ENCODE assay signal across 10 cellular contexts in the genomic region with DNA sequence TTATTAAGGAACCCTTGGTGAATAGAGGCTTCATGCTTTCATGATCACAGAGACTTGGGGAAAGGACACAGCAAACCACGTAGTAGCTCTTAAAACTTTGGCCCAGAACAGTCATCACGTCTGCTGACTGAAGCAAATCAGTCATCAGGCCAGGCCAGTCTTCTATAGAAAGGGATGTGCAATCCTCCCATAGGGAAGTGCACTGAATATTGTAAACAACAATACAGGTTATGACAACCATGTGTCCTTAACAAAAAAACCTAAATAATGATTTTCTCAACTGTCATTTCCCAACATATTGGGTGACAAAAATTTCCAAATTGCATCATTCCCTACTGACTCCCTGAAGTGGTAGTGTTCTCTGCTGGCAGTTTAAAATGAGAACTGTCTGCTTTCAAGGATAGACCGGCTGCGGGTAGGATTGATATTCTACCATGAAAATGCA.
DNase-seq lines count a peak whose midpoint lies in the region; ATAC-seq and TF ChIP-seq lines count a peak whose summit lies in the region.
"Had no signal": no experiment of that assay in that cellular context is flagged by ENCODE, and none has a peak within 500 bp of the region (broad histone marks: within the 10 kb centered on the region; RNA-seq: fewer than 3 reads in every experiment).

No MANE protein-coding gene starts in this region.

- H2BK120ac ChIP-seq in trophoblast cell (ENCODE audit: insufficient read depth, low read length, poor library complexity), result no peak overlapping the region

- no peak overlapping the region for H2AFZ ChIP-seq in trophoblast cell (ENCODE audit: insufficient read depth, low read length, poor library complexity)

- H3K4me3 ChIP-seq in trophoblast cell (ENCODE audit: low read depth, low read length), result no peak overlapping the region

- no peak overlapping the region for H3K4me2 ChIP-seq in trophoblast cell (ENCODE audit: low read length)

- H3K27ac ChIP-seq in trophoblast cell (ENCODE audit: low read depth, low read length), result no peak overlapping the region

- H3K4me1 Mint-ChIP-seq in chondrocyte (ENCODE audit: low read depth), result peaks cover 69% of the 10 kb centered on the region

- peak overlapping the region; percentile 98 for H3K27ac Mint-ChIP-seq in chondrocyte (ENCODE audit: unreplicated experiment)

- no peak overlapping the region for H3K23ac ChIP-seq in trophoblast cell (ENCODE audit: low read length)

- no peak for DNase-seq in chondrocyte (ENCODE audit: low spot score)
- DNase-seq in trophoblast cell, result peak; percentile 67 to 79
- DNase-seq in NCI-H82 treated with DMSO at 0.1 percent for 48 hours (lab: John Stamatoyannopoulos, UW; ENCODE audit: unreplicated experiment), result no peak
- no peak for DNase-seq in activated naive CD4-positive, alpha-beta T cell (lab: John Stamatoyannopoulos, UW)
- DNase-seq in NCI-H524 treated with DMSO at 0.1 percent for 48 hours (lab: John Stamatoyannopoulos, UW), result no peak
- DNase-seq: NCI-H446; stimulated activated CD4-positive, alpha-beta T cell treated with anti-CD3 and anti-CD28 coated beads, Interleukin-12 subunit alpha, Interleukin-12 subunit beta, amount 100 ng/mL, for 4 hours had no signal

- H3K18ac ChIP-seq in trophoblast cell (ENCODE audit: low read length), result no peak overlapping the region

- H3K4me3 Mint-ChIP-seq in chondrocyte (ENCODE audit: unreplicated experiment), result no peak overlapping the region

- TF ChIP-seq CTCF in chondrocyte (IDR thresholded peaks at IDR 0.05), result no peak

- no peak overlapping the region for H2BK5ac ChIP-seq in trophoblast cell (ENCODE audit: low read depth, low read length, poor library complexity)

- no peak overlapping the region for H4K8ac ChIP-seq in trophoblast cell (ENCODE audit: low read depth, low read length)

- no CpG with 5 or more reads among the region's 4 CpGs for WGBS in trophoblast cell (ENCODE audit: extremely low coverage, insufficient coverage, insufficient read length)

- no peaks in the 10 kb centered on the region for H3K27me3 ChIP-seq in trophoblast cell (ENCODE audit: insufficient read depth, low read length)

- no peak overlapping the region for H2BK12ac ChIP-seq in trophoblast cell (ENCODE audit: low read length)

- H3K9me3 Mint-ChIP-seq in chondrocyte (ENCODE audit: low read depth), result no peaks in the 10 kb centered on the region

- H3K9ac ChIP-seq in trophoblast cell (ENCODE audit: low read length), result no peak overlapping the region

- ATAC-seq in GM21360 (IDR thresholded peaks at IDR 0.05; ENCODE audit: unreplicated experiment) (peak; percentile 43), HG03460 (IDR thresholded peaks at IDR 0.05; ENCODE audit: unreplicated experiment) (peak; percentile 31), HG02981 (IDR thresholded peaks at IDR 0.05; ENCODE audit: unreplicated experiment) (no peak)

- H3K79me2 ChIP-seq in trophoblast cell (ENCODE audit: control insufficient read depth, insufficient read depth, low read length, poor library complexity), result no peaks in the 10 kb centered on the region

- H4K91ac ChIP-seq in trophoblast cell (ENCODE audit: low read depth, low read length), result no peak overlapping the region

- no peak overlapping the region for H4K12ac ChIP-seq in trophoblast cell (ENCODE audit: low read depth, low read length)

- no peaks in the 10 kb centered on the region for H3K36me3 ChIP-seq in trophoblast cell (ENCODE audit: control insufficient read depth in 1 of 2, insufficient read depth in 2 of 2, low read length in 2 of 2)

- no peak overlapping the region for H3K14ac ChIP-seq in trophoblast cell (ENCODE audit: low read length)

- no peaks in the 10 kb centered on the region for H3K27me3 Mint-ChIP-seq in chondrocyte (ENCODE audit: low read depth)

- no peak overlapping the region for H2AK5ac ChIP-seq in trophoblast cell (ENCODE audit: low read length)

- no peak overlapping the region for H3K4ac ChIP-seq in trophoblast cell (ENCODE audit: low read depth, low read length)

- H3K9me3 ChIP-seq in trophoblast cell (ENCODE audit: insufficient read depth, low read depth, low read length), result no peaks in the 10 kb centered on the region

- H3K4me1 ChIP-seq in trophoblast cell (ENCODE audit: control insufficient read depth in 1 of 2, insufficient read depth in 2 of 2, low read length in 2 of 2), result peaks cover 0 to 4% of the 10 kb centered on the region in 2 experiments

- peaks cover 5% of the 10 kb centered on the region for H3K79me1 ChIP-seq in trophoblast cell (ENCODE audit: low read length)

- no peaks in the 10 kb centered on the region for H3K36me3 Mint-ChIP-seq in chondrocyte (ENCODE audit: low read depth)

Comparison
In these comparisons a context has a peak if more than half of its experiments do, and no peak if none do; other contexts are left out.
1. DNase-seq: peak in trophoblast cell (2 of 2); none in chondrocyte (single experiment), NCI-H82 treated with DMSO at 0.1 percent for 48 hours (single experiment), activated naive CD4-positive, alpha-beta T cell (0 of 4) and NCI-H524 treated with DMSO at 0.1 percent for 48 hours (single experiment).